ENCODE assay signal across 8 cellular contexts in genomic region chr16:30876867-30877266, GRCh38. TPM values are rescaled to one million over a fixed set of nuclear protein-coding genes. Genes with fewer than 3 reads are reported as not detected.
DNase-seq lines count a peak whose midpoint lies in the region; ATAC-seq, FAIRE-seq and TF ChIP-seq lines count a peak whose summit lies in the region.

No MANE protein-coding gene starts in this region.

- in situ Hi-C loops in GM12878 (cut with MboI): no loop called here

- H3K27ac ChIP-seq in A673 (ENCODE audit: low read depth, low read length, poor library complexity, severe bottlenecking) (peak overlapping the region; percentile 84), GM12878 (ENCODE audit: control insufficient read depth, insufficient read depth) (peak overlapping the region; percentile 93)

- H3K9me3 ChIP-seq in A673 (ENCODE audit: low read depth, low read length, poor library complexity, severe bottlenecking): no peaks in the 10 kb centered on the region
- no peaks in the 10 kb centered on the region for H3K9me3 ChIP-seq in GM12878 (replicated peaks; ENCODE audit: control insufficient read depth, insufficient read depth, low read length)

- POLR2A ChIA-PET in A673 (lab: Charles Lee; ENCODE audit: low non-redundant PET) (no interaction called here), HEK293T (lab: Yijun Ruan, JAX) (interaction anchor here (1.4 to 5.6 kb wide), 6 partner anchors 8 to 70 kb away, joined by 3 to 55 read pairs (median 42); partner anchors contain the start of genes BCL7C and CTF1), GM12878 (lab: Charles Lee) (interaction anchor here (0.6 to 3.2 kb wide), 5 partner anchors 14 to 32 kb away, joined by 4 to 16 read pairs (median 10); partner anchors contain the start of gene BCL7C)

- H3K36me3 Mint-ChIP-seq in mesothelial cell of epicardium: peaks cover 20% of the 10 kb centered on the region

- H3K36me3 ChIP-seq in A673 (ENCODE audit: insufficient read depth, low read length, poor library complexity, severe bottlenecking) (no peaks in the 10 kb centered on the region), GM12878 (ENCODE audit: control insufficient read depth in 2 of 2, insufficient read depth in 2 of 2, low read length in 1 of 2) (no peaks in the 10 kb centered on the region; a peak in 1 of 4 replicates)

- SMC1A ChIA-PET in GM12878 (lab: Charles Lee; ENCODE audit: uncharacterized antibody, unreplicated experiment): interaction anchor here (1.6 to 4.6 kb wide), 3 partner anchors 10 to 32 kb away, joined by 4 to 41 read pairs (median 7); no protein-coding TSS in a partner anchor

- TF ChIP-seq CTCF in A673 (conservative IDR thresholded peaks at IDR 0.05; ENCODE audit: low read depth, low read length): no peak
- TF ChIP-seq CTCF in GM12878 (IDR thresholded peaks at IDR 0.05 in 2 of 3, conservative IDR thresholded peaks at IDR 0.05 in 1 of 3; ENCODE audit: control insufficient read depth in 2 of 3, extremely low read depth in 1 of 3, insufficient read depth in 1 of 3, low read depth in 3 of 3, low read length in 3 of 3): no peak; a peak in 1 of 6 replicates
- TF ChIP-seq CTCF in mesothelial cell of epicardium (IDR thresholded peaks at IDR 0.05; ENCODE audit: unreplicated experiment): no peak
- TF ChIP-seq CTCF in GM10266 (IDR thresholded peaks at IDR 0.05; ENCODE audit: control insufficient read depth, insufficient read depth, low read depth, missing control alignments): no peak

- no peak for TF ChIP-seq RAD21 in GM12878 (IDR thresholded peaks at IDR 0.05; ENCODE audit: insufficient read depth, low read depth, low read length)

- no peaks in the 10 kb centered on the region for H4K20me1 ChIP-seq in GM12878 (ENCODE audit: control insufficient read depth, insufficient read depth)

- H3K4me3 ChIP-seq in A673 (ENCODE audit: low read depth, low read length, poor library complexity, severe bottlenecking): peak overlapping the region; percentile 85
- peak overlapping the region; percentile 76 for H3K4me3 ChIP-seq in GM12878

- FAIRE-seq in GM12878 (lab: Jason Lieb, UNC): no peak

- intact Hi-C loops in A673 (cut with micrococcal nuclease; ENCODE audit: unreplicated experiment): loop anchor here (1.0 kb wide), 1 partner anchor 45 kb away; no protein-coding TSS in a partner anchor
- intact Hi-C loops in GM12878 (cut with micrococcal nuclease; ENCODE audit: unreplicated experiment): no loop called here

- H2AFZ ChIP-seq in GM12878 (ENCODE audit: control insufficient read depth, low read depth, low read length): no peak overlapping the region; the same call in 1 of the 2 replicates

- H3K9ac ChIP-seq in GM12878 (ENCODE audit: control insufficient read depth, insufficient read depth, low read length): peak overlapping the region; percentile 84

- H3K27ac Mint-ChIP-seq in mesothelial cell of epicardium: peak overlapping the region; percentile 100

- ATAC-seq in GM12878 (no peak), HG02840 (IDR thresholded peaks at IDR 0.05; ENCODE audit: low FRiP score, unreplicated experiment) (no peak)

- peaks cover 24% of the 10 kb centered on the region for H3K4me1 Mint-ChIP-seq in mesothelial cell of epicardium

- CTCF ChIA-PET in A673 (lab: Charles Lee): interaction anchor here (0.7 kb wide), 1 partner anchor 334 kb away, joined by 9 read pairs; no protein-coding TSS in a partner anchor
- CTCF ChIA-PET in HEK293T (lab: Yijun Ruan, JAX): interaction anchor here (1.0 to 1.1 kb wide), 2 partner anchors 16 to 65 kb away, joined by 3 to 4 read pairs; no protein-coding TSS in a partner anchor
- CTCF ChIA-PET in GM12878 (lab: Yijun Ruan, JAX): interaction anchor here (0.6 to 1.6 kb wide), 5 partner anchors 8 to 211 kb away, joined by 3 to 5 read pairs (median 4); no protein-coding TSS in a partner anchor

- WGBS in GM12878 (ENCODE audit: insufficient coverage, insufficient replicate concordance, low lambda C conversion rate, missing lambda C conversion rate): 79% methylated on average over 5 of the region's 5 CpGs

- H3K27me3 ChIP-seq in A673 (replicated peaks; ENCODE audit: insufficient read depth, low read depth, low read length, poor library complexity): no peaks in the 10 kb centered on the region
- H3K27me3 ChIP-seq in GM12878 (replicated peaks in 1 of 2; ENCODE audit: control insufficient read depth in 2 of 2, insufficient read depth in 2 of 2, low read length in 1 of 2): no peaks in the 10 kb centered on the region

- RAD21 ChIA-PET in GM12878 (lab: Charles Lee; ENCODE audit: unreplicated experiment): interaction anchor here (0.6 to 6.3 kb wide), 3 partner anchors 21 to 579 kb away, joined by 3 to 44 read pairs (median 3); no protein-coding TSS in a partner anchor

- BruUV-seq in A673 (replicated peaks; lab: Mats Ljungman, UMichigan) (no TSS peak), GM12878 (replicated peaks; lab: Mats Ljungman, UMichigan) (no TSS peak)

- no peak for TF ChIP-seq EP300 in GM12878 (IDR thresholded peaks at IDR 0.05; ENCODE audit: borderline replicate concordance in 1 of 2, control insufficient read depth in 1 of 2, low read depth in 2 of 2, low read length in 2 of 2)

- H3K4me1 ChIP-seq in A673 (ENCODE audit: insufficient read depth, low read length, poor library complexity, severe bottlenecking) (no peaks in the 10 kb centered on the region), GM12878 (ENCODE audit: control insufficient read depth, insufficient read depth, low read length) (peaks cover 21% of the 10 kb centered on the region)

- peak overlapping the region; percentile 88 for H3K4me3 Mint-ChIP-seq in mesothelial cell of epicardium

- peak overlapping the region; percentile 86 for H3K4me2 ChIP-seq in GM12878 (ENCODE audit: control insufficient read depth, insufficient read depth)

- H3K9me3 Mint-ChIP-seq in mesothelial cell of epicardium: no peaks in the 10 kb centered on the region

- H3K27me3 Mint-ChIP-seq in mesothelial cell of epicardium (ENCODE audit: low read depth): no peaks in the 10 kb centered on the region

- peaks cover 34% of the 10 kb centered on the region for H3K79me2 ChIP-seq in GM12878 (ENCODE audit: control insufficient read depth, insufficient read depth, low read length)

- DNase-seq in A673 (ENCODE audit: low spot score) (peak; percentile 30), HEK293T (ENCODE audit: extremely low spot score) (peak; percentile 61), GM12878 (ENCODE audit: low read depth, low spot score) (no peak), mesothelial cell of epicardium (ENCODE audit: low spot score in 2 of 2, unreplicated experiment in 2 of 2) (no peak), GF-D8 (lab: John Stamatoyannopoulos, UW) (no peak), hippocampal formation (lab: John Stamatoyannopoulos, UW) (no peak), GM10266 (ENCODE audit: extremely low spot score) (no peak)

- TF ChIP-seq POLR2A in GM12878 (IDR thresholded peaks at IDR 0.05; ENCODE audit: low read depth, low read length): no peak

RNA-seq across cellular contexts. Expression of gene BCL7C, which starts 17.0 kb away (rescaled TPM):
- 28.2 and 34.7 TPM in 2 replicates for total RNA-seq in A673 (2021)
- 7.3 and 8.8 TPM in 2 replicates for total RNA-seq in GM12878 (2013; cell fraction: nucleolus; rRNA removed)
- total RNA-seq in GM12878 (2014; rRNA removed): 21.7 and 30.5 TPM in 2 replicates
- 9.0 and 12.0 TPM in 2 replicates for total RNA-seq in GM12878 (2014; rRNA removed; fragmentation: Illumina TruSeq; extraction: Trizol)
- 20.2 and 20.3 TPM in 2 replicates for total RNA-seq in GM12878 (2021)
- polyA plus RNA-seq in GM12878 (2011; ENCODE audit: low read depth): 3.3 TPM
- polyA plus RNA-seq in GM12878 (2011; rRNA removed): 10.5 and 15.3 TPM in 2 replicates
- 14.9 and 26.6 TPM in 2 replicates for polyA plus RNA-seq in GM12878 (2011; cell fraction: cytosol; rRNA removed)
- polyA plus RNA-seq in GM12878 (2011; cell fraction: nucleus; rRNA removed): 9.7 and 9.9 TPM in 2 replicates
- polyA plus RNA-seq in GM12878 (2012): 9.6 and 11.8 TPM in 2 replicates
- 2.6 and 8.5 TPM in 2 replicates for polyA plus RNA-seq in GM12878 (2014; fragmentation: Illumina TruSeq; extraction: Trizol)
- 1 to 10 TPM; 1.1 to 2.1 TPM for polyA plus RNA-seq in GM12878 (2014; fragmentation: Nextera tagmentation; extraction: Ambion mirVana)
- polyA plus RNA-seq in GM12878 (2014; rRNA removed): 28.1 and 37.3 TPM in 2 replicates
- polyA plus RNA-seq in GM12878 (2016; fragmentation: Nextera tagmentation; extraction: Ambion mirVana): 10 to 100 TPM in 1 of 2 experiments, 1 to 10 TPM in 1; 9.7 to 26.6 TPM
- 2.3 and 4.8 TPM in 2 replicates for polyA minus RNA-seq in GM12878 (2011; rRNA and poly(A)+ RNA removed)
- polyA minus RNA-seq in GM12878 (2011; cell fraction: cytosol; rRNA and poly(A)+ RNA removed): 2.8 and 5.7 TPM in 2 replicates
- polyA minus RNA-seq in GM12878 (2011; cell fraction: nucleus; rRNA and poly(A)+ RNA removed): 1.3 and 1.6 TPM in 2 replicates
- 43.6 to 44.8 TPM (median 43.9 TPM) in 3 replicates for total RNA-seq in mesothelial cell of epicardium

RNA-seq across cellular contexts. Expression of gene CTF1, which starts 19.5 kb away (rescaled TPM):
- total RNA-seq in A673 (2021): 1.4 and 1.6 TPM in 2 replicates
- total RNA-seq in GM12878 (2013; cell fraction: nucleolus; rRNA removed): not detected in 2 replicates
- 0.05 and 0.11 TPM in 2 replicates for total RNA-seq in GM12878 (2014; rRNA removed)
- 0.09 and 0.14 TPM in 2 replicates for total RNA-seq in GM12878 (2014; rRNA removed; fragmentation: Illumina TruSeq; extraction: Trizol)
- total RNA-seq in GM12878 (2021): 0.45 and 0.46 TPM in 2 replicates
- polyA plus RNA-seq in GM12878 (2011; ENCODE audit: low read depth): not detected
- 0.11 TPM in 1 of 2 replicates, not detected in the other for polyA plus RNA-seq in GM12878 (2011; rRNA removed)
- 0.07 and 0.13 TPM in 2 replicates for polyA plus RNA-seq in GM12878 (2011; cell fraction: cytosol; rRNA removed)
- 0.15 and 0.23 TPM in 2 replicates for polyA plus RNA-seq in GM12878 (2011; cell fraction: nucleus; rRNA removed)
- 0.13 and 0.19 TPM in 2 replicates for polyA plus RNA-seq in GM12878 (2012)
- 0.16 TPM in 1 of 2 replicates, not detected in the other for polyA plus RNA-seq in GM12878 (2014; fragmentation: Illumina TruSeq; extraction: Trizol)
- under 1 TPM in 1 of 2 experiments, not detected in 1; 0.04 TPM for polyA plus RNA-seq in GM12878 (2014; fragmentation: Nextera tagmentation; extraction: Ambion mirVana)
- 0.22 and 0.34 TPM in 2 replicates for polyA plus RNA-seq in GM12878 (2014; rRNA removed)
- polyA plus RNA-seq in GM12878 (2016; fragmentation: Nextera tagmentation; extraction: Ambion mirVana): not detected
- polyA minus RNA-seq in GM12878 (2011; rRNA and poly(A)+ RNA removed): 0.57 and 0.80 TPM in 2 replicates
- not detected in 2 replicates for polyA minus RNA-seq in GM12878 (2011; cell fraction: cytosol; rRNA and poly(A)+ RNA removed)
- polyA minus RNA-seq in GM12878 (2011; cell fraction: nucleus; rRNA and poly(A)+ RNA removed): 0.48 and 0.57 TPM in 2 replicates
- total RNA-seq in mesothelial cell of epicardium: 9.1 to 11.5 TPM (median 10.3 TPM) in 3 replicates

RNA-seq across cellular contexts. Expression of gene FBXL19, which starts 46.5 kb away (rescaled TPM):
- total RNA-seq in A673 (2021) (37.0 and 39.3 TPM in 2 replicates), GM12878 (2014; rRNA removed) (19.8 and 23.6 TPM in 2 replicates), GM12878 (2014; rRNA removed; fragmentation: Illumina TruSeq; extraction: Trizol) (6.2 and 6.8 TPM in 2 replicates), GM12878 (2021) (27.5 and 32.1 TPM in 2 replicates), mesothelial cell of epicardium (53.5 to 56.4 TPM (median 54.9 TPM) in 3 replicates)
- 18.6 and 24.2 TPM in 2 replicates for total RNA-seq in GM12878 (2013; cell fraction: nucleolus; rRNA removed)
- 3.2 TPM for polyA plus RNA-seq in GM12878 (2011; ENCODE audit: low read depth)
- polyA plus RNA-seq in GM12878 (2011; rRNA removed) (4.7 and 11.5 TPM in 2 replicates), GM12878 (2014; fragmentation: Illumina TruSeq; extraction: Trizol) (1.5 and 3.8 TPM in 2 replicates), GM12878 (2014; fragmentation: Nextera tagmentation; extraction: Ambion mirVana) (under 1 TPM in 1 of 2 experiments, not detected in 1; 0.02 TPM), GM12878 (2014; rRNA removed) (15.5 and 18.7 TPM in 2 replicates), GM12878 (2016; fragmentation: Nextera tagmentation; extraction: Ambion mirVana) (under 1 TPM; 0.66 TPM)
- 14.3 and 20.2 TPM in 2 replicates for polyA plus RNA-seq in GM12878 (2011; cell fraction: cytosol; rRNA removed)
- 35.4 and 47.5 TPM in 2 replicates for polyA plus RNA-seq in GM12878 (2011; cell fraction: nucleus; rRNA removed)
- polyA plus RNA-seq in GM12878 (2012): 13.5 and 15.5 TPM in 2 replicates
- 6.6 and 15.9 TPM in 2 replicates for polyA minus RNA-seq in GM12878 (2011; rRNA and poly(A)+ RNA removed)
- 12.9 and 18.2 TPM in 2 replicates for polyA minus RNA-seq in GM12878 (2011; cell fraction: cytosol; rRNA and poly(A)+ RNA removed)
- polyA minus RNA-seq in GM12878 (2011; cell fraction: nucleus; rRNA and poly(A)+ RNA removed): 6.0 and 13.4 TPM in 2 replicates

Comparison
In these comparisons a context has a peak if more than half of its experiments do, and no peak if none do; other contexts are left out.
1. DNase-seq: peak in A673 (single experiment) and HEK293T (single experiment); none in GM12878 (single experiment), mesothelial cell of epicardium (0 of 2), GF-D8 (single experiment), hippocampal formation (0 of 2) and GM10266 (single experiment).